ENCODE assay signal across 8 cellular contexts in the genomic region with DNA sequence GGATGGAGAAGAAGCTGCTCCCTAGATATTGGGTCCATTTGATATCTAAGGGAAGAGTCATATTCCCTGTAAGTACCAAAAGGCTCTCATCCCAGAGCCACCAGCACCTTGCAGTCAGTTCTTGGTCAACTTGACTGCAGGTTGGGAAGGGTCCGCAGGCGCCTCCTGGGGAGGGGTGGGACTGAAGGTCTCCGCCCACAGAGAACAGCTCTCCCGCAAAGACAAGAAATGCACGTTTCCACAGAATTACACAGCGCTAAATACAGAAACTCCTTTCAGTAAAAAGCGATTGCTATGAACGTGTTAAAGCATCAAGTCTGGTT. TPM values are rescaled to one million over a fixed set of nuclear protein-coding genes. Genes with fewer than 3 reads are reported as not detected.
DNase-seq lines count a peak whose midpoint lies in the region; ATAC-seq, FAIRE-seq and TF ChIP-seq lines count a peak whose summit lies in the region.

No MANE protein-coding gene starts in this region.

- TF ChIP-seq POLR2A in HepG2 (IDR thresholded peaks at IDR 0.05; ENCODE audit: insufficient read depth in 1 of 2, low read depth in 2 of 2, low read length in 2 of 2) (no peak), testis (IDR thresholded peaks at IDR 0.05) (no peak)

- H3K79me2 ChIP-seq in HepG2 (ENCODE audit: insufficient read depth, low read length) = peaks cover 39% of the 10 kb centered on the region

- no peak for TF ChIP-seq EP300 in HepG2 (IDR thresholded peaks at IDR 0.05; ENCODE audit: low read depth in 2 of 2, low read length in 2 of 2)
- no peak for TF ChIP-seq EP300 in HepG2 (CRISPR knock-in tag; IDR thresholded peaks at IDR 0.05; ENCODE audit: borderline replicate concordance)

- no TSS peak for BruUV-seq in HepG2 (replicated peaks; lab: Mats Ljungman, UMichigan)

- DNase-seq in activated CD4-positive, alpha-beta T cell treated with anti-CD3 and anti-CD28 coated beads, Interleukin-2, amount 10 ng/mL, durations not matched to agents 7 days and 5 days = no peak
- no peak for DNase-seq in activated CD4-positive, alpha-beta T cell treated with anti-CD3 and anti-CD28 coated beads for 4 hours
- no peak for DNase-seq in HepG2 (ENCODE audit: low spot score)
- DNase-seq in testis = no peak
- DNase-seq in retina = no peak
- DNase-seq in activated CD8-positive, alpha-beta memory T cell treated with anti-CD3 and anti-CD28 coated beads, Interleukin-2, amount 50 U/mL, for 48 hours = no peak

- H3K27me3 ChIP-seq in HepG2 (ENCODE audit: control insufficient read depth in 1 of 2, insufficient read depth in 2 of 2, low read length in 2 of 2) (no peaks in the 10 kb centered on the region; a peak in 1 of 5 replicates), testis (no peaks in the 10 kb centered on the region)

- no peaks in the 10 kb centered on the region for H3K36me3 ChIP-seq in HepG2 (replicated peaks in 1 of 2; ENCODE audit: control insufficient read depth in 1 of 2, insufficient read depth in 2 of 2, low read length in 2 of 2)
- no peaks in the 10 kb centered on the region for H3K36me3 ChIP-seq in testis (ENCODE audit: low read depth, missing control alignments)

- intact Hi-C loops in HepG2 (cut with micrococcal nuclease; ENCODE audit: unreplicated experiment) = loop anchor here (5.0 kb wide), 1 partner anchor 81 kb away; no protein-coding TSS in a partner anchor
- intact Hi-C loops in testis (cut with DNase I; ENCODE audit: low total_unique reads) = no loop called here

- H3K36me3 Mint-ChIP-seq in activated CD4-positive, alpha-beta T cell treated with anti-CD3 and anti-CD28 coated beads, Interleukin-2, amount 10 ng/mL, durations not matched to agents 7 days and 5 days (ENCODE audit: low read depth) = peaks cover 23% of the 10 kb centered on the region

- in situ Hi-C loops in HepG2 (cut with HindIII; ENCODE audit: extremely low pct_ligation_motif_present, low pct_unique_long_range_greater_than_20kb) = no loop called here

- H3K27ac Mint-ChIP-seq in activated CD4-positive, alpha-beta T cell treated with anti-CD3 and anti-CD28 coated beads, Interleukin-2, amount 10 ng/mL, durations not matched to agents 7 days and 5 days = peak overlapping the region; percentile 97

- H3K4me3 ChIP-seq in HepG2 (replicated peaks in 1 of 3; ENCODE audit: insufficient read depth in 1 of 3, low read depth in 2 of 3, low read length in 3 of 3) (peak overlapping the region; percentile 65 to 99 (median 95)), testis (peak overlapping the region; percentile 91 to 99)

- no peaks in the 10 kb centered on the region for H3K27me3 Mint-ChIP-seq in activated CD4-positive, alpha-beta T cell treated with anti-CD3 and anti-CD28 coated beads, Interleukin-2, amount 10 ng/mL, durations not matched to agents 7 days and 5 days

- no peak for TF ChIP-seq RAD21 in HepG2 (CRISPR knock-in tag; IDR thresholded peaks at IDR 0.05)

- peak overlapping the region; percentile 87 for H3K4me3 Mint-ChIP-seq in activated CD4-positive, alpha-beta T cell treated with anti-CD3 and anti-CD28 coated beads, Interleukin-2, amount 10 ng/mL, durations not matched to agents 7 days and 5 days

- FAIRE-seq in HepG2 (lab: Jason Lieb, UNC) = peak; percentile 23

- H4K20me1 ChIP-seq in HepG2 (ENCODE audit: insufficient read depth, low read length) = no peaks in the 10 kb centered on the region; the same call in 1 of the 2 replicates

- POLR2A ChIA-PET in activated CD4-positive, alpha-beta T cell treated with anti-CD3 and anti-CD28 coated beads, Interleukin-2, amount 10 ng/mL, durations not matched to agents 7 days and 5 days (lab: Charles Lee) = interaction anchor here (0.7 to 1.2 kb wide), 6 partner anchors 10 to 749 kb away, joined by 3 to 7 read pairs (median 4); a partner anchor contains a TSS
- POLR2A ChIA-PET in HepG2 (lab: Yijun Ruan, JAX) = interaction anchor here (0.7 to 3.4 kb wide), 16 partner anchors 8 to 448 kb away, joined by 3 to 28 read pairs (median 4); a partner anchor contains a TSS

- peak; percentile 1; the same call in 2 of the 3 replicates for ATAC-seq in HepG2
- ATAC-seq in HG02870 (IDR thresholded peaks at IDR 0.05; ENCODE audit: unreplicated experiment) = no peak

- H2AFZ ChIP-seq in HepG2 (ENCODE audit: low read length) = peak overlapping the region; percentile 16

- CTCF ChIA-PET in activated CD4-positive, alpha-beta T cell treated with anti-CD3 and anti-CD28 coated beads, Interleukin-2, amount 10 ng/mL, durations not matched to agents 7 days and 5 days (lab: Charles Lee) = interaction anchor here (0.6 to 9.8 kb wide), 19 partner anchors 9 to 1668 kb away, joined by 3 to 93 read pairs (median 4); a partner anchor contains a TSS
- CTCF ChIA-PET in HepG2 (lab: Yijun Ruan, JAX; ENCODE audit: low intra/inter-chr PET ratio, low total read pairs) = interaction anchor here (3.0 to 3.6 kb wide), 2 partner anchors 14 to 40 kb away, joined by 14 to 33 read pairs; no protein-coding TSS in a partner anchor

- peak overlapping the region; percentile 86 for H3K27ac ChIP-seq in angular gyrus (ENCODE audit: low read depth, low read length)
- peak overlapping the region; percentile 99 for H3K27ac ChIP-seq in HepG2 (ENCODE audit: extremely low read length, insufficient read depth, low read length)
- H3K27ac ChIP-seq in testis = peak overlapping the region; percentile 66 to 99

- 0% methylated on average over 8 of the region's 8 CpGs for WGBS in HepG2 (ENCODE audit: low lambda C conversion rate)
- 4 to 6% methylated on average over 5 to 8 of the region's 8 CpGs for WGBS in testis, 2 donors

- no peaks in the 10 kb centered on the region for H3K9me3 ChIP-seq in HepG2 (ENCODE audit: low read length)
- no peaks in the 10 kb centered on the region for H3K9me3 ChIP-seq in testis

- H3K4me1 ChIP-seq in HepG2 (ENCODE audit: insufficient read depth, low read length) = peaks cover 35% of the 10 kb centered on the region
- peaks cover 15% of the 10 kb centered on the region for H3K4me1 ChIP-seq in testis

- peak overlapping the region; percentile 100 for H3K9ac ChIP-seq in HepG2 (ENCODE audit: insufficient read depth, low read depth, low read length)

- H3K9me3 Mint-ChIP-seq in activated CD4-positive, alpha-beta T cell treated with anti-CD3 and anti-CD28 coated beads, Interleukin-2, amount 10 ng/mL, durations not matched to agents 7 days and 5 days = no peaks in the 10 kb centered on the region

- peak overlapping the region; percentile 91 for H3K4me2 ChIP-seq in HepG2 (ENCODE audit: low read depth, low read length)

- peaks cover 45% of the 10 kb centered on the region for H3K4me1 Mint-ChIP-seq in activated CD4-positive, alpha-beta T cell treated with anti-CD3 and anti-CD28 coated beads, Interleukin-2, amount 10 ng/mL, durations not matched to agents 7 days and 5 days

- TF ChIP-seq CTCF in HepG2 (CRISPR knock-in tag; IDR thresholded peaks at IDR 0.05) (no peak), testis (IDR thresholded peaks at IDR 0.05) (no peak)

RNA-seq across cellular contexts. Expression of a gene that starts 0.9 kb away (rescaled TPM):
- total RNA-seq in activated CD4-positive, alpha-beta T cell treated with anti-CD3 and anti-CD28 coated beads, Interleukin-2, amount 10 ng/mL, durations not matched to agents 7 days and 5 days = 10 to 100 TPM; 87.1 to 98.5 TPM
- 37.5 and 59.3 TPM in 2 replicates for total RNA-seq in HepG2 (2016; rRNA removed; fragmentation: Illumina TruSeq; extraction: Trizol)
- 34.6 and 44.2 TPM in 2 replicates for total RNA-seq in HepG2 (2016; cell fraction: cytosol; rRNA removed; fragmentation: Illumina TruSeq; extraction: Trizol; ENCODE audit: low read depth)
- 39.6 and 55.1 TPM in 2 replicates for total RNA-seq in HepG2 (2016; cell fraction: insoluble cytoplasmic fraction; rRNA removed; fragmentation: Illumina TruSeq; extraction: Trizol)
- total RNA-seq in HepG2 (2016; cell fraction: membrane; rRNA removed; fragmentation: Illumina TruSeq; extraction: Trizol) = 33.3 and 34.7 TPM in 2 replicates
- 29.9 and 36.5 TPM in 2 replicates for total RNA-seq in HepG2 (2016; cell fraction: nucleus; rRNA removed; fragmentation: Illumina TruSeq; extraction: Trizol)
- 19.5 and 20.8 TPM in 2 replicates for polyA plus RNA-seq in HepG2 (2011; rRNA removed)
- polyA plus RNA-seq in HepG2 (2011; cell fraction: cytosol; rRNA removed) = 13.7 and 18.2 TPM in 2 replicates
- 11.7 and 14.3 TPM in 2 replicates for polyA plus RNA-seq in HepG2 (2011; cell fraction: nucleus; rRNA removed)
- polyA plus RNA-seq in HepG2 (2012) = 30.2 and 31.1 TPM in 2 replicates
- 4.1 and 4.9 TPM in 2 replicates for polyA plus RNA-seq in HepG2 (2016; cell fraction: cytosol; fragmentation: Illumina TruSeq; extraction: Trizol; ENCODE audit: low read depth)
- 70.3 and 81.8 TPM in 2 replicates for polyA plus RNA-seq in HepG2 (2016; cell fraction: insoluble cytoplasmic fraction; fragmentation: Illumina TruSeq; extraction: Trizol; ENCODE audit: low read depth)
- 17.1 and 17.9 TPM in 2 replicates for polyA plus RNA-seq in HepG2 (2016; cell fraction: membrane; fragmentation: Illumina TruSeq; extraction: Trizol; ENCODE audit: low read depth)
- 63.9 and 64.9 TPM in 2 replicates for polyA plus RNA-seq in HepG2 (2016; cell fraction: nucleus; fragmentation: Illumina TruSeq; extraction: Trizol; ENCODE audit: insufficient read depth, low read depth)
- 21.8 and 43.8 TPM in 2 replicates for polyA minus RNA-seq in HepG2 (2011; rRNA and poly(A)+ RNA removed; ENCODE audit: low replicate concordance)
- polyA minus RNA-seq in HepG2 (2011; cell fraction: cytosol; rRNA and poly(A)+ RNA removed) = 20.8 and 21.5 TPM in 2 replicates
- 17.9 and 26.4 TPM in 2 replicates for polyA minus RNA-seq in HepG2 (2011; cell fraction: nucleus; rRNA and poly(A)+ RNA removed)
- total RNA-seq in testis = 10 to 100 TPM; 45.5 to 47.0 TPM
- 25.9 TPM for polyA plus RNA-seq in testis (ENCODE audit: insufficient read depth, low read depth, low replicate concordance)

RNA-seq across cellular contexts. Expression of a gene that starts 32.8 kb away (rescaled TPM):
- total RNA-seq in activated CD4-positive, alpha-beta T cell treated with anti-CD3 and anti-CD28 coated beads, Interleukin-2, amount 10 ng/mL, durations not matched to agents 7 days and 5 days = 10 to 100 TPM; 12.8 to 15.8 TPM
- 4.6 and 11.2 TPM in 2 replicates for total RNA-seq in HepG2 (2016; rRNA removed; fragmentation: Illumina TruSeq; extraction: Trizol)
- 3.4 and 4.7 TPM in 2 replicates for total RNA-seq in HepG2 (2016; cell fraction: cytosol; rRNA removed; fragmentation: Illumina TruSeq; extraction: Trizol; ENCODE audit: low read depth)
- total RNA-seq in HepG2 (2016; cell fraction: insoluble cytoplasmic fraction; rRNA removed; fragmentation: Illumina TruSeq; extraction: Trizol) = 3.9 and 9.6 TPM in 2 replicates
- 8.9 and 11.8 TPM in 2 replicates for total RNA-seq in HepG2 (2016; cell fraction: membrane; rRNA removed; fragmentation: Illumina TruSeq; extraction: Trizol)
- total RNA-seq in HepG2 (2016; cell fraction: nucleus; rRNA removed; fragmentation: Illumina TruSeq; extraction: Trizol) = 12.3 and 18.6 TPM in 2 replicates
- polyA plus RNA-seq in HepG2 (2011; rRNA removed) = 5.7 and 8.1 TPM in 2 replicates
- 2.4 and 3.4 TPM in 2 replicates for polyA plus RNA-seq in HepG2 (2011; cell fraction: cytosol; rRNA removed)
- polyA plus RNA-seq in HepG2 (2011; cell fraction: nucleus; rRNA removed) = 40.0 and 43.3 TPM in 2 replicates
- polyA plus RNA-seq in HepG2 (2012) = 16.0 and 16.5 TPM in 2 replicates
- polyA plus RNA-seq in HepG2 (2016; cell fraction: cytosol; fragmentation: Illumina TruSeq; extraction: Trizol; ENCODE audit: low read depth) = 1.9 and 2.2 TPM in 2 replicates
- polyA plus RNA-seq in HepG2 (2016; cell fraction: insoluble cytoplasmic fraction; fragmentation: Illumina TruSeq; extraction: Trizol; ENCODE audit: low read depth) = 7.7 and 13.5 TPM in 2 replicates
- polyA plus RNA-seq in HepG2 (2016; cell fraction: membrane; fragmentation: Illumina TruSeq; extraction: Trizol; ENCODE audit: low read depth) = 5.9 and 6.9 TPM in 2 replicates
- 26.9 and 30.6 TPM in 2 replicates for polyA plus RNA-seq in HepG2 (2016; cell fraction: nucleus; fragmentation: Illumina TruSeq; extraction: Trizol; ENCODE audit: insufficient read depth, low read depth)
- 7.9 and 21.6 TPM in 2 replicates for polyA minus RNA-seq in HepG2 (2011; rRNA and poly(A)+ RNA removed; ENCODE audit: low replicate concordance)
- polyA minus RNA-seq in HepG2 (2011; cell fraction: cytosol; rRNA and poly(A)+ RNA removed) = 6.8 and 12.0 TPM in 2 replicates
- polyA minus RNA-seq in HepG2 (2011; cell fraction: nucleus; rRNA and poly(A)+ RNA removed) = 11.6 and 18.2 TPM in 2 replicates
- 100 to 1,000 TPM in 1 of 2 donors, 10 to 100 TPM in 1; 79.4 to 109 TPM for total RNA-seq in testis
- polyA plus RNA-seq in testis (ENCODE audit: insufficient read depth, low read depth, low replicate concordance) = 36.1 TPM

Comparison
In these comparisons a context has a peak if more than half of its experiments do, and no peak if none do; other contexts are left out.
1. RNA of a gene that starts 32.8 kb away (total RNA-seq): 79.4 to 109 TPM in testis; 12.8 to 15.8 TPM in activated CD4-positive, alpha-beta T cell treated with anti-CD3 and anti-CD28 coated beads, Interleukin-2, amount 10 ng/mL, durations not matched to agents 7 days and 5 days and 3.4 to 18.6 TPM in HepG2; every median in the first group is over 4 times any median in the second.
2. Peak in every context shown above with its lines, with median percentiles within 50 percentile points of each other: H3K27ac ChIP-seq.